23 cellular contexts compared by ENCODE assay signal in genomic region chr16:57961538-57961937, GRCh38. TPM values are rescaled to one million over a fixed set of nuclear protein-coding genes. Genes with fewer than 3 reads are reported as not detected.
"Had no signal": no experiment of that assay in that cellular context is flagged by ENCODE, and none has a peak within 500 bp of the region (broad histone marks: within the 10 kb centered on the region; RNA-seq: fewer than 3 reads in every experiment).

No MANE protein-coding gene starts in this region.

- H3K9me3 ChIP-seq: MG63, SJSA1 had no signal

- H3K27ac ChIP-seq: HL-60, SJSA1, SK-N-MC had no signal

- H3K4me1 ChIP-seq: SJSA1 had no signal

- H3K27me3 ChIP-seq: MG63, SJSA1 had no signal

- FAIRE-seq: HTR-8/SVneo, RCC 7860 had no signal

- H3K4me3 ChIP-seq: MG63, SJSA1, SK-N-MC had no signal

- DNase-seq: Karpas-422, KG1, MG63, NCI-H1092 treated with DMSO at 0.1 percent for 48 hours, NCI-H1436, NCI-H187, NCI-H2029, NCI-H2081 treated with DMSO at 0.1 percent for 48 hours, NCI-H2171, NCI-H226, NCI-H446, NCI-H510A, NCI-H524 treated with DMSO at 0.1 percent for 48 hours, NCI-H69, NCI-H774, Right ventricle myocardium superior, RPMI8226, SIG-M5 had no signal

- H3K36me3 ChIP-seq: MG63, SJSA1 had no signal

RNA-seq across cellular contexts. Expression of gene CNGB1, which starts 9.4 kb away (rescaled TPM):
- total RNA-seq: Right ventricle myocardium superior had no signal
